ENCODE assay signal across 33 cellular contexts in genomic region chr9:116098476-116098875, GRCh38. TPM values are rescaled to one million over a fixed set of nuclear protein-coding genes. Genes with fewer than 3 reads are reported as not detected.
"Had no signal": no experiment of that assay in that cellular context is flagged by ENCODE, and none has a peak within 500 bp of the region (broad histone marks: within the 10 kb centered on the region; RNA-seq: fewer than 3 reads in every experiment).

No MANE protein-coding gene starts in this region.

- H3K4me3 ChIP-seq: ascending aorta, cardiac muscle cell had no signal

- H3K9me3 ChIP-seq: ascending aorta had no signal

- H3K27me3 ChIP-seq: ascending aorta, cardiac muscle cell had no signal

- H3K4me1 ChIP-seq: ascending aorta had no signal

- DNase-seq: activated B cell treated with CpG ODN at 0.5 μM for 24 hours; activated CD4-positive, alpha-beta memory T cell treated with anti-CD3 and anti-CD28 coated beads for 36 hours; activated CD4-positive, alpha-beta T cell treated with anti-CD3 and anti-CD28 coated beads for 4 hours; activated CD4-positive, alpha-beta T cell treated with anti-CD3 and anti-CD28 coated beads, Interleukin-2, amount 10 ng/mL, durations not matched to agents 24 days and 14 days; activated CD4-positive, alpha-beta T cell treated with anti-CD3 and anti-CD28 coated beads, Interleukin-2, amount 50 U/mL, for 1 hour; activated CD4-positive, alpha-beta T cell treated with anti-CD3 and anti-CD28 coated beads, Interleukin-2, amount 50 U/mL, for 4 hours; activated CD4-positive, CD25-positive, alpha-beta regulatory T cell treated with anti-CD3 and anti-CD28 coated beads, Interleukin-2, amount 50 U/mL, for 72 hours; activated CD8-positive, alpha-beta memory T cell treated with anti-CD3 and anti-CD28 coated beads, Interleukin-2, amount 50 U/mL, for 4 hours; activated CD8-positive, alpha-beta T cell treated with anti-CD3 and anti-CD28 coated beads for 36 hours; activated effector memory CD4-positive, alpha-beta T cell treated with anti-CD3 and anti-CD28 coated beads, Interleukin-2, amount 50 U/mL, for 16 hours; activated gamma-delta T cell treated with Interleukin-2 at 50 U/mL for 16 hours; activated naive CD4-positive, alpha-beta T cell; activated naive CD4-positive, alpha-beta T cell treated with anti-CD3 and anti-CD28 coated beads, Interleukin-2, amount 10 ng/mL, durations not matched to agents 7 days and 5 days; activated naive CD8-positive, alpha-beta T cell treated with anti-CD3 and anti-CD28 coated beads, Interleukin-2, amount 10 ng/mL, durations not matched to agents 7 days and 5 days; activated naive CD8-positive, alpha-beta T cell treated with anti-CD3 and anti-CD28 coated beads, Interleukin-2, amount 50 U/mL, for 24 hours; activated T-cell treated with anti-CD3 and anti-CD28 coated beads for 4 hours; activated T-cell treated with anti-CD3 and anti-CD28 coated beads, Interleukin-2, amount 50 U/mL, for 1 hour; activated T-cell treated with anti-CD3 and anti-CD28 coated beads, Interleukin-2, amount 50 U/mL, for 4 hours; activated T-cell treated with anti-CD3 and anti-CD28 coated beads, Interleukin-2, amount 50 U/mL, for 72 hours; amygdala; anterior cingulate cortex; caudate nucleus; cerebellar nuclear complex; T-helper 2 cell; T-helper 9 cell had no signal

- FAIRE-seq: bronchial epithelial cell, TTC549 had no signal

- H3K36me3 ChIP-seq: ascending aorta, cardiac muscle cell had no signal

- H3K27ac ChIP-seq: ascending aorta, cardiac muscle cell, VCaP had no signal

- ATAC-seq: activated CD8-positive, alpha-beta T cell treated with anti-CD3 and anti-CD28 coated beads for 36 hours; activated naive CD8-positive, alpha-beta T cell treated with anti-CD3 and anti-CD28 coated beads, Interleukin-2, amount 50 U/mL, for 24 hours; activated T-cell treated with anti-CD3 and anti-CD28 coated beads, Interleukin-2, amount 50 U/mL, for 4 hours; activated T-cell treated with anti-CD3 and anti-CD28 coated beads, Interleukin-2, amount 50 U/mL, for 72 hours; activated T-helper 17 cell treated with anti-CD3 and anti-CD28 coated beads, Interleukin-2, amount 50 U/mL, for 72 hours had no signal

RNA-seq across cellular contexts. Expression of gene PAPPA, which starts 55.1 kb away (rescaled TPM):
- total RNA-seq: activated B cell treated with CpG ODN at 0.5 μM for 24 hours; activated CD4-positive, alpha-beta memory T cell treated with anti-CD3 and anti-CD28 coated beads for 36 hours; activated CD4-positive, alpha-beta T cell treated with anti-CD3 and anti-CD28 coated beads, Interleukin-2, amount 10 ng/mL, durations not matched to agents 24 days and 14 days; activated CD8-positive, alpha-beta memory T cell treated with anti-CD3 and anti-CD28 coated beads for 36 hours; activated CD8-positive, alpha-beta T cell treated with anti-CD3 and anti-CD28 coated beads for 36 hours; activated naive CD8-positive, alpha-beta T cell treated with anti-CD3 and anti-CD28 coated beads, Interleukin-2, amount 10 ng/mL, durations not matched to agents 7 days and 5 days; activated T-cell treated with anti-CD3 and anti-CD28 coated beads, Interleukin-2, amount 50 U/mL, for 72 hours; activated T-helper 1 cell treated with anti-CD3 and anti-CD28 coated beads, Interleukin-12 subunit alpha, Interleukin-12 subunit beta, Interleukin-2, Interleukin-4 antibody, amounts not matched to agents 30 ng/mL and 10 ng/mL and 1 ng/mL, durations not matched to agents 14 hours and 24 hours and 36 hours had no signal
